Comparison of ENCODE assay signal across 19 cellular contexts in genomic region chr1:46618746-46619415, GRCh38. TPM values are rescaled to one million over a fixed set of nuclear protein-coding genes. Genes with fewer than 3 reads are reported as not detected.
"Had no signal": no experiment of that assay in that cellular context is flagged by ENCODE, and none has a peak within 500 bp of the region (broad histone marks: within the 10 kb centered on the region; RNA-seq: fewer than 3 reads in every experiment).

No MANE protein-coding gene starts in this region.

- H3K27me3 ChIP-seq: dorsolateral prefrontal cortex, tibial artery, vagina had no signal

- ATAC-seq: activated naive CD4-positive, alpha-beta T cell treated with anti-CD3 and anti-CD28 coated beads, Interleukin-2, amount 50 U/mL, for 72 hours; esophagus mucosa; left ventricle myocardium superior had no signal

- DNase-seq: activated CD4-positive, CD25-positive, alpha-beta regulatory T cell treated with anti-CD3 and anti-CD28 coated beads, Interleukin-2, amount 50 U/mL, for 72 hours; activated T-cell treated with anti-CD3 and anti-CD28 coated beads for 4 hours; anterior cingulate cortex; cerebellar nuclear complex; dorsolateral prefrontal cortex; hippocampal formation; left ventricle myocardium superior; mesenchymal stem cell; retina; stimulated activated CD4-positive, alpha-beta T cell treated with anti-CD3 and anti-CD28 coated beads, Interleukin-15, amount 100 ng/mL, for 24 hours; stimulated activated CD4-positive, alpha-beta T cell treated with anti-CD3 and anti-CD28 coated beads, Interleukin-4, amount 100 ng/mL, for 24 hours; tibial artery had no signal

- H3K27ac Mint-ChIP-seq: activated naive CD4-positive, alpha-beta T cell treated with anti-CD3 and anti-CD28 coated beads, Interleukin-2, amount 50 U/mL, for 72 hours had no signal

- H3K36me3 Mint-ChIP-seq: activated naive CD4-positive, alpha-beta T cell treated with anti-CD3 and anti-CD28 coated beads, Interleukin-2, amount 50 U/mL, for 72 hours had no signal

- H3K9me3 ChIP-seq: tibial artery, vagina had no signal

- H3K36me3 ChIP-seq: tibial artery, vagina had no signal

- H3K4me3 ChIP-seq: dorsolateral prefrontal cortex, tibial artery, vagina had no signal

- H3K9me3 Mint-ChIP-seq: activated naive CD4-positive, alpha-beta T cell treated with anti-CD3 and anti-CD28 coated beads, Interleukin-2, amount 50 U/mL, for 72 hours had no signal

- H3K27ac ChIP-seq: dorsolateral prefrontal cortex, tibial artery, vagina had no signal

RNA-seq across cellular contexts. Expression of gene TEX38, which starts 52.8 kb away (rescaled TPM):
- total RNA-seq: esophagus mucosa; glomerular endothelial cell; kidney epithelial cell; left ventricle myocardium superior; skeletal muscle tissue; T-helper 1 cell treated with Interleukin-12 subunit alpha and Interleukin-12 subunit beta and Interleukin-4 antibody, amounts not matched to agents 30 ng/mL and 1 ng/mL, for 36 hours; vagina had no signal
